Comparison of ENCODE assay signal across 15 cellular contexts in the genomic region with DNA sequence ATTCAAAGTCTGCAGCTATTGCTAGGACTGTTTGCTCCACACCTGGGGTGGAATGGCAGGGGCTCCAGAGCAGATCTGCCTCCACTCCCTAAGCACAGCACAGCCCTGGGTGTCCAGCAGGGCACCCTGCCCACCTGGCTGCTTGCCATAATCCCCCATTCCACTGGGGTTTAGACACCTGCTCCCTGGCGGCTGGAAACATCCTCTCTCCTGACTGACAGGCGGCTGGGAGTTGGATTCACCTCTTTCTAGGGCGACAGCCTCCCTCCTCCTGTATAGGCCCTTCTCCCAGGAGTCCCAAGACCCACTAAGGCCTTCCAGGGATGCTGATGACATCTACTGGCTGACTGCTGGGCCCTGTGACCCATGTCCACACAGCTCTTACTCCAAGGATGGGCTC. TPM values are rescaled to one million over a fixed set of nuclear protein-coding genes. Genes with fewer than 3 reads are reported as not detected.
DNase-seq lines count a peak whose midpoint lies in the region; ATAC-seq, FAIRE-seq and TF ChIP-seq lines count a peak whose summit lies in the region.
"Had no signal": no experiment of that assay in that cellular context is flagged by ENCODE, and none has a peak within 500 bp of the region (broad histone marks: within the 10 kb centered on the region; RNA-seq: fewer than 3 reads in every experiment).

No MANE protein-coding gene starts in this region.

- H3K4me1 ChIP-seq in BE2C (peaks cover 39% of the 10 kb centered on the region), RWPE2 (ENCODE audit: insufficient read depth, poor library complexity, severe bottlenecking) (peaks cover 1% of the 10 kb centered on the region), foreskin keratinocyte (no peaks in the 10 kb centered on the region)

- H3K27ac ChIP-seq in RWPE2 (ENCODE audit: poor library complexity, severe bottlenecking) (no peak overlapping the region), foreskin keratinocyte (no peak overlapping the region)
- H3K27ac ChIP-seq: left lung had no signal

- ATAC-seq in RWPE2 (ENCODE audit: low read depth) (0 out of 3 replicates have a peak, but pooled peaks have one; percentile 18), foreskin keratinocyte (no peak)
- ATAC-seq: activated T-cell treated with anti-CD3 and anti-CD28 coated beads, Interleukin-2, amount 50 U/mL, for 4 hours; left lung had no signal

- H3K27me3 ChIP-seq in BE2C (no peaks in the 10 kb centered on the region), RWPE2 (ENCODE audit: insufficient read depth, poor library complexity, severe bottlenecking) (no peaks in the 10 kb centered on the region), foreskin keratinocyte (no peaks in the 10 kb centered on the region)
- H3K27me3 ChIP-seq: left lung had no signal

- H3K4me3 ChIP-seq in BE2C (ENCODE audit: low read depth, low read length) (no peak overlapping the region), RWPE2 (ENCODE audit: severe bottlenecking) (no peak overlapping the region)
- H3K4me3 ChIP-seq: left lung had no signal

- POLR2A ChIA-PET in GM10248 (lab: Yijun Ruan, JAX): no interaction called here

- no peak for TF ChIP-seq POLR2A in H54 (IDR thresholded peaks at IDR 0.05; ENCODE audit: low read depth, low read length)

- H3K9me3 ChIP-seq in BE2C (no peaks in the 10 kb centered on the region), RWPE2 (ENCODE audit: severe bottlenecking) (no peaks in the 10 kb centered on the region)
- H3K9me3 ChIP-seq: left lung had no signal

- no peaks in the 10 kb centered on the region for H3K36me3 ChIP-seq in BE2C
- H3K36me3 ChIP-seq in RWPE2 (ENCODE audit: low read depth): no peaks in the 10 kb centered on the region

- DNase-seq in BE2C (peak; percentile 66), D721Med (ENCODE audit: insufficient read length, low spot score) (peak; percentile 76), RWPE2 (ENCODE audit: low spot score) (no peak), foreskin keratinocyte (no peak), nucleus accumbens (lab: John Stamatoyannopoulos, UW) (no peak), GM10248 (ENCODE audit: extremely low spot score) (no peak), H54 (ENCODE audit: insufficient read length, low spot score) (no peak)
- no peak for DNase-seq in activated T-cell treated with anti-CD3 and anti-CD28 coated beads, Interleukin-2, amount 50 U/mL, for 48 hours
- DNase-seq: activated CD4-positive, alpha-beta T cell treated with anti-CD3 and anti-CD28 coated beads, Interleukin-2, amount 50 U/mL, for 1 hour; activated T-cell treated with anti-CD3 and anti-CD28 coated beads, Interleukin-2, amount 50 U/mL, for 4 hours; DMS153; foreskin fibroblast; left lung; NCI-H2107 had no signal

- TF ChIP-seq CTCF in BE2C (IDR thresholded peaks at IDR 0.05; ENCODE audit: low read depth, low read length) (peak; percentile 8; the same call in 1 of the 2 replicates), D721Med (IDR thresholded peaks at IDR 0.05; ENCODE audit: insufficient read depth, missing control alignments) (no peak), RWPE2 (IDR thresholded peaks at IDR 0.05; ENCODE audit: poor library complexity, severe bottlenecking) (no peak), foreskin keratinocyte (conservative IDR thresholded peaks at IDR 0.05) (peak; percentile 7), GM10248 (IDR thresholded peaks at IDR 0.05; ENCODE audit: control extremely low read depth, extremely low read depth, low read depth, missing control alignments) (no peak)

- FAIRE-seq in D721Med (lab: Jason Lieb, UNC) (no peak), H54 (lab: Jason Lieb, UNC) (no peak)
- FAIRE-seq: GM18507 had no signal

- CTCF ChIA-PET in GM10248 (lab: Yijun Ruan, JAX): interaction anchor here (1.2 to 3.8 kb wide), 2 partner anchors 11 to 18 kb away, joined by 5 to 27 read pairs; partner anchors contain the start of gene HDAC5

RNA-seq across cellular contexts. Expression of gene HDAC5, which starts 18.0 kb away (rescaled TPM):
- 179 TPM for polyA plus RNA-seq in BE2C (2012; ENCODE audit: insufficient read depth, insufficient read length, low read depth)
- 7.7 and 10.9 TPM in 2 replicates for total RNA-seq in foreskin keratinocyte
- 4.4 and 6.7 TPM in 2 replicates for polyA plus RNA-seq in foreskin keratinocyte

RNA-seq across cellular contexts. Expression of gene G6PC3, which starts 34.9 kb away (rescaled TPM):
- 92.3 TPM for polyA plus RNA-seq in BE2C (2012; ENCODE audit: insufficient read depth, insufficient read length, low read depth)
- total RNA-seq in foreskin keratinocyte: 37.7 and 42.5 TPM in 2 replicates
- 79.4 and 87.6 TPM in 2 replicates for polyA plus RNA-seq in foreskin keratinocyte

RNA-seq across cellular contexts. Expression of gene HROB, which starts 36.2 kb away (rescaled TPM):
- 2.1 TPM for polyA plus RNA-seq in BE2C (2012; ENCODE audit: insufficient read depth, insufficient read length, low read depth)
- total RNA-seq in foreskin keratinocyte: 11.1 and 12.9 TPM in 2 replicates
- polyA plus RNA-seq in foreskin keratinocyte: 8.8 and 9.3 TPM in 2 replicates

RNA-seq across cellular contexts. Expression of gene LSM12, which starts 39.0 kb away (rescaled TPM):
- 48.8 TPM for polyA plus RNA-seq in BE2C (2012; ENCODE audit: insufficient read depth, insufficient read length, low read depth)
- total RNA-seq in foreskin keratinocyte: 56.3 and 56.5 TPM in 2 replicates
- 55.8 and 60.1 TPM in 2 replicates for polyA plus RNA-seq in foreskin keratinocyte

Comparison
In these comparisons a context has a peak if more than half of its experiments do, and no peak if none do; other contexts are left out.
1. DNase-seq: peak in BE2C (single experiment) and D721Med (single experiment); none in RWPE2 (single experiment), foreskin keratinocyte (0 of 2), nucleus accumbens (0 of 56), activated T-cell treated with anti-CD3 and anti-CD28 coated beads, Interleukin-2, amount 50 U/mL, for 48 hours (0 of 2), GM10248 (single experiment) and H54 (single experiment).
2. CTCF ChIP-seq: peak in BE2C (single experiment) and foreskin keratinocyte (single experiment); none in D721Med (single experiment), RWPE2 (single experiment) and GM10248 (single experiment).